8 cellular contexts compared by ENCODE assay signal in the genomic region with DNA sequence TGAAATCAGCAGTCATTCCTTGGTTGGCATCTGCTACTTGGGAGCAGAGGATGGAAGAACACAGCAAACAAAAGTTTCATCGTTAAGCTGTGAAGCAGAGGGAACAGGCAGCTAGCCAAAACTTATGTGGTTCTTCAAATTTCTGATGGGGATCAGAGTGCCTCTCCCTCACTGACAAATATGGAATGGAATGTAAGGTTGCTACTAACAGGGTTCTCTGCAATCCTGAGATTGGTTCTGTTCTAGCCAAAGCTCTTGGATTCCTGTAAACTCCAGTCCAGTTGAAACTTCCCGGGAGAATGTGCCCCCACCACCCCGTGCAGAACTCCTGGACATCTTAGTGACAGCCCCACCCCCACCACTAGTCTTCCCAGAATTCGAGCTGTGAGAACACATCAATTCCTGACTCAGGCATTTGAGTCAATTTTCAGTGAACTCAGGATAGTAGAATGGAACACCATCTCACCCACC. TPM values are rescaled to one million over a fixed set of nuclear protein-coding genes. Genes with fewer than 3 reads are reported as not detected.
DNase-seq lines count a peak whose midpoint lies in the region; ATAC-seq and TF ChIP-seq lines count a peak whose summit lies in the region.

No MANE protein-coding gene starts in this region.

- H3K9me3 ChIP-seq in smooth muscle cell (replicated peaks; ENCODE audit: low read depth) (no peaks in the 10 kb centered on the region), BE2C (no peaks in the 10 kb centered on the region)

- H3K79me2 ChIP-seq in smooth muscle cell (ENCODE audit: low read depth): no peaks in the 10 kb centered on the region

- H3K4me3 ChIP-seq in smooth muscle cell (no peak overlapping the region), BE2C (ENCODE audit: low read depth, low read length) (no peak overlapping the region)

- ATAC-seq in stimulated activated naive CD8-positive, alpha-beta T cell treated with anti-CD3 and anti-CD28 coated beads, Interleukin-15, amount 100 ng/mL, for 72 hours: no peak

- H3K27ac Mint-ChIP-seq in stimulated activated naive CD8-positive, alpha-beta T cell treated with anti-CD3 and anti-CD28 coated beads, Interleukin-15, amount 100 ng/mL, for 72 hours: no peak overlapping the region

- DNase-seq in GOT3 (lab: John Stamatoyannopoulos, UW) (peak; percentile 61), astrocyte of the hippocampus (ENCODE audit: low read depth, low spot score) (peak; percentile 96), iPS-NIHi11 (ENCODE audit: low spot score) (peak; percentile 17), smooth muscle cell (lab: John Stamatoyannopoulos, UW; ENCODE audit: unreplicated experiment) (no peak), NK-92 (lab: John Stamatoyannopoulos, UW; ENCODE audit: unreplicated experiment) (no peak), BE2C (no peak)
- DNase-seq in stimulated activated naive CD8-positive, alpha-beta T cell treated with anti-CD3 and anti-CD28 coated beads, Interleukin-15, amount 100 ng/mL, for 72 hours: no peak
- DNase-seq in stimulated activated CD4-positive, alpha-beta T cell treated with anti-CD3 and anti-CD28 coated beads, Interleukin-15, amount 100 ng/mL, for 24 hours: no peak

- WGBS in smooth muscle cell (ENCODE audit: low lambda C conversion rate): 3% methylated on average over 4 of the region's 4 CpGs

- H3K36me3 ChIP-seq in smooth muscle cell (ENCODE audit: low read depth) (no peaks in the 10 kb centered on the region), BE2C (no peaks in the 10 kb centered on the region)

- H3K9me3 Mint-ChIP-seq in stimulated activated naive CD8-positive, alpha-beta T cell treated with anti-CD3 and anti-CD28 coated beads, Interleukin-15, amount 100 ng/mL, for 72 hours: peaks cover 0 to 7% of the 10 kb centered on the region in 2 donors

- H2AFZ ChIP-seq in smooth muscle cell (ENCODE audit: low read depth): no peak overlapping the region

- H3K4me1 ChIP-seq in smooth muscle cell (ENCODE audit: low read depth): no peaks in the 10 kb centered on the region
- no peaks in the 10 kb centered on the region for H3K4me1 ChIP-seq in BE2C

- H3K4me2 ChIP-seq in smooth muscle cell: peak overlapping the region; percentile 64

- H3K4me3 Mint-ChIP-seq in stimulated activated naive CD8-positive, alpha-beta T cell treated with anti-CD3 and anti-CD28 coated beads, Interleukin-15, amount 100 ng/mL, for 72 hours: no peak overlapping the region

- no peaks in the 10 kb centered on the region for H3K4me1 Mint-ChIP-seq in stimulated activated naive CD8-positive, alpha-beta T cell treated with anti-CD3 and anti-CD28 coated beads, Interleukin-15, amount 100 ng/mL, for 72 hours

- H3K9ac ChIP-seq in smooth muscle cell (ENCODE audit: low read depth): no peak overlapping the region

- no peaks in the 10 kb centered on the region for H3K27me3 Mint-ChIP-seq in stimulated activated naive CD8-positive, alpha-beta T cell treated with anti-CD3 and anti-CD28 coated beads, Interleukin-15, amount 100 ng/mL, for 72 hours

- H4K20me1 ChIP-seq in smooth muscle cell (ENCODE audit: low read depth): no peaks in the 10 kb centered on the region

- no peaks in the 10 kb centered on the region for H3K27me3 ChIP-seq in smooth muscle cell (ENCODE audit: low read depth)
- no peaks in the 10 kb centered on the region for H3K27me3 ChIP-seq in BE2C

- no peak for TF ChIP-seq CTCF in smooth muscle cell (IDR thresholded peaks at IDR 0.05; ENCODE audit: borderline replicate concordance, insufficient read depth, poor library complexity, severe bottlenecking)
- no peak for TF ChIP-seq CTCF in BE2C (IDR thresholded peaks at IDR 0.05; ENCODE audit: low read depth, low read length)

- H3F3A ChIP-seq in smooth muscle cell (ENCODE audit: low read depth): peaks cover 28% of the 10 kb centered on the region

- peak overlapping the region; percentile 90 for H3K27ac ChIP-seq in smooth muscle cell (ENCODE audit: low read depth)

RNA-seq across cellular contexts. Expression of gene PHLDB2, which starts 55.9 kb away (rescaled TPM):
- total RNA-seq in smooth muscle cell: 79.7 and 93.3 TPM in 2 replicates
- polyA plus RNA-seq in smooth muscle cell: 40.5 and 45.4 TPM in 2 replicates
- polyA plus RNA-seq in BE2C (2012; ENCODE audit: insufficient read depth, insufficient read length, low read depth): not detected

Comparison
In these comparisons a context has a peak if more than half of its experiments do, and no peak if none do; other contexts are left out.
1. DNase-seq: peak in GOT3 (single experiment), astrocyte of the hippocampus (single experiment) and iPS-NIHi11 (single experiment); none in smooth muscle cell (single experiment), NK-92 (single experiment), stimulated activated naive CD8-positive, alpha-beta T cell treated with anti-CD3 and anti-CD28 coated beads, Interleukin-15, amount 100 ng/mL, for 72 hours (0 of 2), stimulated activated CD4-positive, alpha-beta T cell treated with anti-CD3 and anti-CD28 coated beads, Interleukin-15, amount 100 ng/mL, for 24 hours (single experiment) and BE2C (single experiment).